Comparison of ENCODE assay signal across 1 cellular context in genomic region chr1:192809286-192810252, GRCh38.
TF ChIP-seq lines count a peak whose summit lies in the region.

No MANE protein-coding gene starts in this region.

TF ChIP-seq in HEK293, 187 proteins besides CTCF, POLR2A, EP300 and RAD21 (continued from another document):
- TF ChIP-seq PRDM10 (tag by site-specific recombination; IDR thresholded peaks at IDR 0.05): no peak
- peak; percentile 90 for TF ChIP-seq ZNF335 (tag by site-specific recombination; conservative IDR thresholded peaks at IDR 0.05)
- TF ChIP-seq ZNF629 (tag by site-specific recombination; IDR thresholded peaks at IDR 0.05): peak; percentile 80; the same call in 1 of the 2 replicates
- 0 out of 2 replicates have a peak, but pooled peaks have one; percentile 27 for TF ChIP-seq ZBTB44 (tag by site-specific recombination; IDR thresholded peaks at IDR 0.05)
- TF ChIP-seq ZNF324 (tag by site-specific recombination; IDR thresholded peaks at IDR 0.05): 0 out of 2 replicates have a peak, but pooled peaks have one; percentile 17
- TF ChIP-seq ZBTB21 (tag by site-specific recombination; IDR thresholded peaks at IDR 0.05): 0 out of 2 replicates have a peak, but pooled peaks have one; percentile 21
- no peak for TF ChIP-seq ZNF626 (tag by site-specific recombination; IDR thresholded peaks at IDR 0.05)
- TF ChIP-seq ATF2 (tag by site-specific recombination; IDR thresholded peaks at IDR 0.05; ENCODE audit: low read depth): peak; percentile 44; the same call in 1 of the 2 replicates
- 0 out of 2 replicates have a peak, but pooled peaks have one; percentile 14 for TF ChIP-seq ZNF366 (tag by site-specific recombination; conservative IDR thresholded peaks at IDR 0.05)
- TF ChIP-seq ZNF792 (tag by site-specific recombination; IDR thresholded peaks at IDR 0.05): 0 out of 2 replicates have a peak, but pooled peaks have one; percentile 7
- 0 out of 2 replicates have a peak, but pooled peaks have one; percentile 5 for TF ChIP-seq KLF8 (tag by site-specific recombination; IDR thresholded peaks at IDR 0.05)
- TF ChIP-seq ZNF211 (tag by site-specific recombination; IDR thresholded peaks at IDR 0.05; ENCODE audit: low read depth): no peak
TF ChIP-seq in HEK293: peak in this region for 12.
